24 cellular contexts compared by ENCODE assay signal in the genomic region with DNA sequence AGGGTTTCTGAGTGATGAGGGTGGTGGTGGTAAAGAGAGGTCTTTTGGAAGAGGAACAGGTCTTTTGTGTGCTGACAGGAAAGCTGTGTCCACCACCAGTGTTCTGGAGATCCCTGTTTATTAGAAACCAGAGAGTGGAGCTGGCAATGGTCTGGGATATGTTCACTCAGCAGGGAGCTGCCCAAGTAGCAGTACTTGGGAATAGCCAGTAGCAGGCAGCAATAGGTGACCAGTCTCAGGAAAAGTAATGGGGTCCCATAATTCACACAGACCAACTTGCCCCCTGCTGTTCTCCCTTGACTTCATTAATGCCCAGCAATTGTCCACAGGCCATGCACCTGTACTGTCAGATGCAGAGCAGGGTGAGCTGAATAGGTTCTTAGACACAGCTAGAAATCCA. TPM values are rescaled to one million over a fixed set of nuclear protein-coding genes. Genes with fewer than 3 reads are reported as not detected.
"Had no signal": no experiment of that assay in that cellular context is flagged by ENCODE, and none has a peak within 500 bp of the region (broad histone marks: within the 10 kb centered on the region; RNA-seq: fewer than 3 reads in every experiment).

No MANE protein-coding gene starts in this region.

- H3K4me3 ChIP-seq: body of pancreas, heart left ventricle, pancreas, psoas muscle, right atrium auricular region, thyroid gland had no signal

- ATAC-seq: body of pancreas, heart left ventricle, left cardiac atrium, natural killer cell, pancreas, psoas muscle had no signal

- H3K27me3 Mint-ChIP-seq: activated CD4-positive, alpha-beta memory T cell treated with anti-CD3 and anti-CD28 coated beads, Interleukin-2, amount 10 ng/mL, durations not matched to agents 7 days and 5 days; activated CD4-positive, alpha-beta T cell treated with anti-CD3 and anti-CD28 coated beads, Interleukin-2, amount 10 ng/mL, durations not matched to agents 24 days and 14 days; activated naive CD4-positive, alpha-beta T cell treated with anti-CD3 and anti-CD28 coated beads, Interleukin-2, amount 10 ng/mL, durations not matched to agents 7 days and 5 days; stimulated activated naive CD8-positive, alpha-beta T cell treated with anti-CD3 and anti-CD28 coated beads, Interleukin-15, Interleukin-2, amounts not matched to agents 100 ng/mL and 50 ng/mL, for 24 hours had no signal

- H3K27ac Mint-ChIP-seq: activated CD4-positive, alpha-beta memory T cell treated with anti-CD3 and anti-CD28 coated beads, Interleukin-2, amount 10 ng/mL, durations not matched to agents 7 days and 5 days; activated CD4-positive, alpha-beta T cell treated with anti-CD3 and anti-CD28 coated beads, Interleukin-2, amount 10 ng/mL, durations not matched to agents 24 days and 14 days; activated naive CD4-positive, alpha-beta T cell treated with anti-CD3 and anti-CD28 coated beads, Interleukin-2, amount 10 ng/mL, durations not matched to agents 7 days and 5 days; natural killer cell; stimulated activated naive CD8-positive, alpha-beta T cell treated with anti-CD3 and anti-CD28 coated beads, Interleukin-15, Interleukin-2, amounts not matched to agents 100 ng/mL and 50 ng/mL, for 24 hours; T-helper 1 cell treated with Interleukin-12 subunit alpha and Interleukin-12 subunit beta and Interleukin-4 antibody, amounts not matched to agents 30 μg/mL and 1 μg/mL, for 36 hours had no signal

- H3K9me3 Mint-ChIP-seq: activated CD4-positive, alpha-beta memory T cell treated with anti-CD3 and anti-CD28 coated beads, Interleukin-2, amount 10 ng/mL, durations not matched to agents 7 days and 5 days; activated CD4-positive, alpha-beta T cell treated with anti-CD3 and anti-CD28 coated beads, Interleukin-2, amount 10 ng/mL, durations not matched to agents 24 days and 14 days; activated naive CD4-positive, alpha-beta T cell treated with anti-CD3 and anti-CD28 coated beads, Interleukin-2, amount 10 ng/mL, durations not matched to agents 7 days and 5 days; natural killer cell; stimulated activated naive CD8-positive, alpha-beta T cell treated with anti-CD3 and anti-CD28 coated beads, Interleukin-15, Interleukin-2, amounts not matched to agents 100 ng/mL and 50 ng/mL, for 24 hours; T-helper 1 cell treated with Interleukin-12 subunit alpha and Interleukin-12 subunit beta and Interleukin-4 antibody, amounts not matched to agents 30 μg/mL and 1 μg/mL, for 36 hours had no signal

- DNase-seq: activated CD4-positive, alpha-beta memory T cell treated with anti-CD3 and anti-CD28 coated beads, Interleukin-2, amount 10 ng/mL, durations not matched to agents 7 days and 5 days; activated CD4-positive, alpha-beta T cell treated with anti-CD3 and anti-CD28 coated beads, Interleukin-2, amount 10 ng/mL, durations not matched to agents 24 days and 14 days; activated effector memory CD4-positive, alpha-beta T cell treated with anti-CD3 and anti-CD28 coated beads, Interleukin-2, amount 50 U/mL, for 16 hours; activated naive CD4-positive, alpha-beta T cell treated with anti-CD3 and anti-CD28 coated beads, Interleukin-2, amount 10 ng/mL, durations not matched to agents 7 days and 5 days; activated T-cell treated with anti-CD3 and anti-CD28 coated beads for 4 hours; body of pancreas; effector CD4-positive, alpha-beta T cell; heart left ventricle; islet precursor cell; left cardiac atrium; midbrain; natural killer cell; pancreas; psoas muscle; stimulated activated CD4-positive, alpha-beta T cell treated with anti-CD3 and anti-CD28 coated beads, Interleukin-12 subunit alpha, Interleukin-12 subunit beta, amount 100 ng/mL, for 4 hours; stimulated activated CD4-positive, alpha-beta T cell treated with anti-CD3 and anti-CD28 coated beads, Interleukin-4, amount 100 ng/mL, for 4 hours; substantia nigra; thyroid gland had no signal

- H3K4me1 Mint-ChIP-seq: activated CD4-positive, alpha-beta memory T cell treated with anti-CD3 and anti-CD28 coated beads, Interleukin-2, amount 10 ng/mL, durations not matched to agents 7 days and 5 days; activated CD4-positive, alpha-beta T cell treated with anti-CD3 and anti-CD28 coated beads, Interleukin-2, amount 10 ng/mL, durations not matched to agents 24 days and 14 days; activated naive CD4-positive, alpha-beta T cell treated with anti-CD3 and anti-CD28 coated beads, Interleukin-2, amount 10 ng/mL, durations not matched to agents 7 days and 5 days; natural killer cell had no signal

- H3K4me3 Mint-ChIP-seq: activated CD4-positive, alpha-beta memory T cell treated with anti-CD3 and anti-CD28 coated beads, Interleukin-2, amount 10 ng/mL, durations not matched to agents 7 days and 5 days; activated CD4-positive, alpha-beta T cell treated with anti-CD3 and anti-CD28 coated beads, Interleukin-2, amount 10 ng/mL, durations not matched to agents 24 days and 14 days; activated naive CD4-positive, alpha-beta T cell treated with anti-CD3 and anti-CD28 coated beads, Interleukin-2, amount 10 ng/mL, durations not matched to agents 7 days and 5 days; natural killer cell; stimulated activated naive CD8-positive, alpha-beta T cell treated with anti-CD3 and anti-CD28 coated beads, Interleukin-15, Interleukin-2, amounts not matched to agents 100 ng/mL and 50 ng/mL, for 24 hours; T-helper 1 cell treated with Interleukin-12 subunit alpha and Interleukin-12 subunit beta and Interleukin-4 antibody, amounts not matched to agents 30 μg/mL and 1 μg/mL, for 36 hours had no signal

- H3K36me3 Mint-ChIP-seq: activated naive CD4-positive, alpha-beta T cell treated with anti-CD3 and anti-CD28 coated beads, Interleukin-2, amount 10 ng/mL, durations not matched to agents 7 days and 5 days; natural killer cell had no signal

RNA-seq across cellular contexts. Expression of a gene that starts 1.8 kb away (rescaled TPM):
- total RNA-seq: activated CD4-positive, alpha-beta memory T cell treated with anti-CD3 and anti-CD28 coated beads, Interleukin-2, amount 10 ng/mL, durations not matched to agents 7 days and 5 days; activated CD4-positive, alpha-beta T cell treated with anti-CD3 and anti-CD28 coated beads, Interleukin-2, amount 10 ng/mL, durations not matched to agents 24 days and 14 days; body of pancreas; chondrocyte; left cardiac atrium; natural killer cell; psoas muscle; right atrium auricular region; skeletal muscle tissue; ureter had no signal
